Comparison of ENCODE assay signal across 12 cellular contexts in the genomic region with DNA sequence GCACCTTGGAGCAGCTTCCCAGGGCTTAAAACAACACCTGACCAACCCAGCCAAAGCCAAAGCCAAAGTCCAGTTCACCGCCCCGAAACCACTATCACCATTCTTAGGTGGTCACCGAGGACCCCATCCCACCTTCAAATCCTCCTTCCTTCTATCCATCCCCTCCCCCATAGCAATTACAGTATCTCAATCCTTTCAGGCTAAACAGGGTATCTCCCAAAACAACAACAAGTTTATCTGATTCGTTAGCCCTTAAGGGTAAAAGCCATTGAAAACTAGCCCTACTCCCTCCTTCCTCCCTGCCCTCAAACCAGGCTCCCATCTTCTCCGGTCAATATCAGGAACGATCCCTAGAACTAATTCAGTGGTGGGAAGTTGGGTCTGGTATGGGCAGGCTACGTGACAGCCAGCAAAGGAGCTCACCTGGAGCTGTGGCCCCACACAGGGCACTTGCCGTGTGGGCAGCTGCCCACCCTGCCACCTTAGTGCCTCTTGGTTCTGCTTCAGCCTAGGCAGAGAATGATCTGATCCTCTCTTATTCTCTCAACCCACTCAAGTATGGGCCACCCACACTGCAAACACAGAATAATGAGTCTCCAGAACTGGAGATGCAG. TPM values are rescaled to one million over a fixed set of nuclear protein-coding genes. Genes with fewer than 3 reads are reported as not detected.
DNase-seq lines count a peak whose midpoint lies in the region; TF ChIP-seq lines count a peak whose summit lies in the region.
"Had no signal": no experiment of that assay in that cellular context is flagged by ENCODE, and none has a peak within 500 bp of the region (broad histone marks: within the 10 kb centered on the region; RNA-seq: fewer than 3 reads in every experiment).

No MANE protein-coding gene starts in this region.

- POLR2A ChIA-PET in Caco-2 (lab: Charles Lee): no interaction called here
- POLR2A ChIA-PET in RWPE1 (lab: Yijun Ruan, JAX; ENCODE audit: low non-redundant PET): no interaction called here

- BruUV-seq in Caco-2 (replicated peaks; lab: Mats Ljungman, UMichigan): no TSS peak

- H3K4me3 ChIP-seq in Caco-2 (ENCODE audit: low read depth, low read length) (peak overlapping the region; percentile 68), fibroblast of mammary gland (ENCODE audit: control insufficient read depth, low read depth, low read length) (peak overlapping the region; percentile 83), skeletal muscle satellite cell (ENCODE audit: low read length) (peak overlapping the region; percentile 84)

- CTCF ChIA-PET in Caco-2 (lab: Charles Lee) (no interaction called here), RWPE1 (lab: Yijun Ruan, JAX) (interaction anchor here (0.6 kb wide), 1 partner anchor 22 kb away, joined by 3 read pairs; no protein-coding TSS in a partner anchor)

- H3K9me3 ChIP-seq in Caco-2 (no peaks in the 10 kb centered on the region), skeletal muscle satellite cell (replicated peaks; ENCODE audit: low read length) (no peaks in the 10 kb centered on the region)

- H3K27ac ChIP-seq in RWPE1: peak overlapping the region; percentile 64

- H3K4me1 ChIP-seq in Caco-2: peaks cover 13% of the 10 kb centered on the region
- peaks cover 28% of the 10 kb centered on the region for H3K4me1 ChIP-seq in skeletal muscle satellite cell (ENCODE audit: control insufficient read depth, insufficient read depth, low read length)

- no peaks in the 10 kb centered on the region; the same call in 1 of the 2 replicates for H3K36me3 ChIP-seq in Caco-2 (ENCODE audit: control insufficient read depth, insufficient read depth, low read length)
- H3K36me3 ChIP-seq in skeletal muscle satellite cell (ENCODE audit: insufficient read depth, low read length): peaks cover 14% of the 10 kb centered on the region

- intact Hi-C loops in Caco-2 (cut with micrococcal nuclease; ENCODE audit: unreplicated experiment): no loop called here

- TF ChIP-seq CTCF in Caco-2 (IDR thresholded peaks at IDR 0.05; ENCODE audit: insufficient read depth in 1 of 2, low read depth in 1 of 2, low read length in 1 of 2, severe bottlenecking in 1 of 2, unreplicated experiment in 1 of 2): no peak
- TF ChIP-seq CTCF in RWPE1 (conservative IDR thresholded peaks at IDR 0.05; ENCODE audit: low read depth): no peak
- no peak for TF ChIP-seq CTCF in fibroblast of mammary gland (conservative IDR thresholded peaks at IDR 0.05; ENCODE audit: control insufficient read depth, insufficient read depth, low read depth, low read length)

- no peaks in the 10 kb centered on the region for H3K9me3 Mint-ChIP-seq in Caco-2 (ENCODE audit: unreplicated experiment)
- H3K9me3 Mint-ChIP-seq: activated naive CD8-positive, alpha-beta T cell treated with anti-CD3 and anti-CD28 coated beads, Interleukin-2, amount 50 U/mL, for 24 hours had no signal

- peak overlapping the region; percentile 84 for H3K4me3 Mint-ChIP-seq in Caco-2 (ENCODE audit: unreplicated experiment)
- H3K4me3 Mint-ChIP-seq: activated naive CD8-positive, alpha-beta T cell treated with anti-CD3 and anti-CD28 coated beads, Interleukin-2, amount 50 U/mL, for 24 hours had no signal

- peak overlapping the region; percentile 86 for H3K9ac ChIP-seq in skeletal muscle satellite cell (ENCODE audit: low read depth, low read length)

- H3K4me2 ChIP-seq in skeletal muscle satellite cell (ENCODE audit: low read length): peak overlapping the region; percentile 94

- H3K27me3 ChIP-seq in Caco-2 (replicated peaks; ENCODE audit: control insufficient read depth, insufficient read depth, low read length): no peaks in the 10 kb centered on the region
- no peaks in the 10 kb centered on the region for H3K27me3 ChIP-seq in skeletal muscle satellite cell (ENCODE audit: control insufficient read depth, insufficient read depth, low read length)

- H3K27me3 Mint-ChIP-seq in Caco-2 (ENCODE audit: insufficient read depth, unreplicated experiment): no peaks in the 10 kb centered on the region

- no peak overlapping the region for H3K27ac Mint-ChIP-seq in Caco-2 (ENCODE audit: unreplicated experiment)
- H3K27ac Mint-ChIP-seq: activated naive CD8-positive, alpha-beta T cell treated with anti-CD3 and anti-CD28 coated beads, Interleukin-2, amount 50 U/mL, for 24 hours had no signal

- H3K4me1 Mint-ChIP-seq in Caco-2 (ENCODE audit: low read depth, unreplicated experiment): peaks cover 29% of the 10 kb centered on the region

- no peaks in the 10 kb centered on the region for H3K36me3 Mint-ChIP-seq in Caco-2 (ENCODE audit: insufficient read depth, unreplicated experiment)

- DNase-seq in Caco-2: no peak
- no peak for DNase-seq in RWPE1 (ENCODE audit: low spot score)
- DNase-seq in fibroblast of mammary gland (ENCODE audit: low read depth): no peak
- no peak for DNase-seq in mucosa of gallbladder (ENCODE audit: low spot score)
- DNase-seq in GM03348 (ENCODE audit: low spot score): no peak
- DNase-seq in COLO829 (ENCODE audit: low spot score): no peak
- no peak for DNase-seq in stimulated activated CD4-positive, alpha-beta T cell treated with anti-CD3 and anti-CD28 coated beads, Interleukin-15, amount 100 ng/mL, for 24 hours
- DNase-seq: activated CD4-positive, alpha-beta T cell treated with anti-CD3 and anti-CD28 coated beads for 1 hour; activated naive CD8-positive, alpha-beta T cell treated with anti-CD3 and anti-CD28 coated beads, Interleukin-2, amount 50 U/mL, for 24 hours; EL; occipital lobe had no signal

RNA-seq across cellular contexts. Expression of gene ARHGAP18, which starts 2.0 kb away (rescaled TPM):
- 15.0 and 15.6 TPM in 2 replicates for total RNA-seq in Caco-2 (2022)
- 36.5 and 37.1 TPM in 2 replicates for total RNA-seq in skeletal muscle satellite cell (2012; rRNA removed)
- 17.2 TPM for total RNA-seq in mucosa of gallbladder
